ENCODE assay signal across 20 cellular contexts in the genomic region with DNA sequence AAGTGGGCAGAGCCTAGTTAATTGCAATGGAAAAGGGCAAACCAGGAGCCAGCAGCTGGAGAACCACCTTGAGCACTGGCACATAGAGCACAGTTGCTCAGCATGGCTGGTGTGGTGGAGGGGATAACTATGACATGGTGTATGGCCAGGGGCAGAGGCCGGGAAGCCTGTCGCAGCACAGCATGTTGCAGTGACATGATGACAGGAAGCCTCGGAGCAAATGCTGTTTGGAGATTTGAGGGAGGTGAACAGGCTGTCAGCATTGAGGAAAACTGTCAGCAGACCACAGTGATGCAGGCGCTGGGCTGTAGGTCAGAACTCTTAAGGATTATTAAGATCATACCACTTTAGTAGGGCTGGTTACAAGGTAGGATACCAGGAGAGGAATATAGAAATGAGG.
DNase-seq lines count a peak whose midpoint lies in the region; ATAC-seq, FAIRE-seq and TF ChIP-seq lines count a peak whose summit lies in the region.
"Had no signal": no experiment of that assay in that cellular context is flagged by ENCODE, and none has a peak within 500 bp of the region (broad histone marks: within the 10 kb centered on the region; RNA-seq: fewer than 3 reads in every experiment).

No MANE protein-coding gene starts in this region.

- 0 out of 2 replicates have a peak overlapping the region, but pooled peaks have one; percentile 52 for H3K18ac ChIP-seq in H1 (ENCODE audit: extremely low read depth, low read length)

- H3K36me3 ChIP-seq in KMS-11 (ENCODE audit: insufficient read depth) (no peaks in the 10 kb centered on the region), H1 (ENCODE audit: control insufficient read depth in 2 of 4, insufficient read depth in 4 of 4, low read length in 3 of 4) (no peaks in the 10 kb centered on the region)

- POLR2A ChIA-PET in H1 (lab: Charles Lee; ENCODE audit: partially characterized antibody) = no interaction called here

- H3K27ac ChIP-seq in KMS-11 (peak overlapping the region; percentile 71), H1 (ENCODE audit: low read depth, low read length) (no peak overlapping the region), right cardiac atrium (ENCODE audit: low read length) (no peak overlapping the region)
- H3K27ac ChIP-seq: C4-2B had no signal

- H3K14ac ChIP-seq in H1 (ENCODE audit: insufficient read length) = no peak overlapping the region

- no peak for FAIRE-seq in H1 (lab: Jason Lieb, UNC)
- FAIRE-seq: GM12891, GM18507, H54, RCC 7860 had no signal

- no peak overlapping the region for H3K4ac ChIP-seq in H1 (replicated peaks; ENCODE audit: insufficient read length, low read depth, low read length)

- peak overlapping the region; percentile 78 for H3K27ac Mint-ChIP-seq in osteocyte (ENCODE audit: unreplicated experiment)
- H3K27ac Mint-ChIP-seq: IgD-negative memory B cell had no signal

- H4K5ac ChIP-seq in H1 (ENCODE audit: insufficient read length, low read depth, low read length) = no peak overlapping the region

- TF ChIP-seq CTCF in KMS-11 (conservative IDR thresholded peaks at IDR 0.05; ENCODE audit: low read depth, low read length) (no peak), H1 (IDR thresholded peaks at IDR 0.05; ENCODE audit: control extremely low read depth in 1 of 3, insufficient read depth in 1 of 3, low read depth in 1 of 3, low read length in 3 of 3) (no peak), osteocyte (IDR thresholded peaks at IDR 0.05) (no peak)

- peaks cover 48% of the 10 kb centered on the region for H3K4me1 ChIP-seq in KMS-11 (ENCODE audit: low read depth, poor library complexity, severe bottlenecking)
- peaks cover 0 to 5% (median 1%) of the 10 kb centered on the region in 4 experiments; a peak in 3 of 7 replicates for H3K4me1 ChIP-seq in H1 (replicated peaks in 1 of 4; ENCODE audit: control insufficient read depth in 3 of 4, insufficient read depth in 4 of 4, low read length in 3 of 4)
- peaks cover 4% of the 10 kb centered on the region for H3K4me1 ChIP-seq in right cardiac atrium (ENCODE audit: control insufficient read depth, insufficient read depth, low read length)

- no peak overlapping the region for H2BK5ac ChIP-seq in H1 (ENCODE audit: low read depth, low read length)

- no peaks in the 10 kb centered on the region for H3K23me2 ChIP-seq in H1 (ENCODE audit: low read depth, low read length)

- no peaks in the 10 kb centered on the region for H3K27me3 Mint-ChIP-seq in osteocyte (ENCODE audit: unreplicated experiment)

- TF ChIP-seq EP300 in H1 (IDR thresholded peaks at IDR 0.05; ENCODE audit: borderline replicate concordance in 1 of 2, low read depth in 2 of 2, low read length in 2 of 2) = no peak

- H3K36me3 Mint-ChIP-seq in osteocyte (ENCODE audit: unreplicated experiment) = peaks cover 29% of the 10 kb centered on the region
- H3K36me3 Mint-ChIP-seq: IgD-negative memory B cell had no signal

- no peak overlapping the region for H4K91ac ChIP-seq in H1 (replicated peaks; ENCODE audit: insufficient read length, low read length)

- intact Hi-C loops in right cardiac atrium (cut with DNase I) = no loop called here

- no peak overlapping the region for H2BK15ac ChIP-seq in H1 (ENCODE audit: low read length)

- peak overlapping the region; percentile 42 for H2AFZ ChIP-seq in KMS-11 (ENCODE audit: low read depth)
- H2AFZ ChIP-seq in H1 (ENCODE audit: low read length) = no peak overlapping the region

- WGBS in H1 (ENCODE audit: extremely low coverage in 1 of 2, insufficient coverage in 1 of 2, insufficient read length in 1 of 2, insufficient replicate concordance in 2 of 2, low coverage in 1 of 2, low lambda C conversion rate in 2 of 2, missing lambda C conversion rate in 1 of 2), 2 experiments = 82% methylated on average over 4 of the region's 4 CpGs; no CpG with 5 or more reads in 1 of the 2 experiments
- WGBS in right cardiac atrium = 62% methylated on average over 4 of the region's 4 CpGs

- peaks cover 44% of the 10 kb centered on the region for H3K4me1 Mint-ChIP-seq in osteocyte (ENCODE audit: unreplicated experiment)
- H3K4me1 Mint-ChIP-seq: IgD-negative memory B cell had no signal

- peaks cover 4% of the 10 kb centered on the region for H3K9me3 Mint-ChIP-seq in osteocyte (ENCODE audit: unreplicated experiment)

- H3K23ac ChIP-seq in H1 (ENCODE audit: insufficient read length) = no peak overlapping the region

- H3K4me3 ChIP-seq in KMS-11 (IDR thresholded peaks at IDR 0.05; ENCODE audit: insufficient read depth, low read depth, low read length) (no peak overlapping the region), H1 (ENCODE audit: extremely low read depth in 1 of 4, insufficient read depth in 2 of 4, low read depth in 3 of 4, low read length in 4 of 4) (no peak overlapping the region), right cardiac atrium (ENCODE audit: low read length) (no peak overlapping the region)

- H3K79me2 ChIP-seq in KMS-11 (ENCODE audit: insufficient read depth, low read depth) (no peaks in the 10 kb centered on the region), H1 (ENCODE audit: control insufficient read depth in 1 of 2, insufficient read depth in 2 of 2, low read length in 2 of 2) (no peaks in the 10 kb centered on the region)

- peak overlapping the region; percentile 23; the same call in 1 of the 2 replicates for H3K9ac ChIP-seq in KMS-11
- H3K9ac ChIP-seq in H1 (replicated peaks in 1 of 4; ENCODE audit: extremely low read depth in 1 of 4, low read depth in 3 of 4, low read length in 3 of 4) = no peak overlapping the region; a peak in 1 of 7 replicates

- H3K4me3 Mint-ChIP-seq in osteocyte (ENCODE audit: unreplicated experiment) = no peak overlapping the region
- H3K4me3 Mint-ChIP-seq: IgD-negative memory B cell had no signal

- DNase-seq in H1 (ENCODE audit: low read depth in 1 of 2, low spot score in 2 of 2) (no peak), right cardiac atrium (peak in 1 of 3 donors; percentile 45), osteocyte (ENCODE audit: extremely low spot score, unreplicated experiment) (no peak), NCI-H2171 (lab: John Stamatoyannopoulos, UW) (no peak), NCI-H2196 treated with DMSO at 0.1 percent for 48 hours (lab: John Stamatoyannopoulos, UW; ENCODE audit: unreplicated experiment) (no peak)
- no peak for DNase-seq in stimulated activated CD4-positive, alpha-beta T cell treated with anti-CD3 and anti-CD28 coated beads, Interleukin-4, amount 100 ng/mL, for 24 hours
- DNase-seq: DMS 273 treated with DMSO at 0.1 percent for 48 hours, GDM1, NCI-H1105, NCI-H187, NCI-H526 treated with DMSO at 0.1 percent for 48 hours, SIG-M5 had no signal

- ATAC-seq in right cardiac atrium = peak; percentile 31 to 50
- no peak for ATAC-seq in HG02623 (IDR thresholded peaks at IDR 0.05; ENCODE audit: unreplicated experiment)

- H3K27me3 ChIP-seq in KMS-11 (ENCODE audit: insufficient read depth, low read depth) (no peaks in the 10 kb centered on the region), H1 (replicated peaks in 1 of 4; ENCODE audit: control insufficient read depth in 3 of 4, extremely low read depth in 1 of 4, insufficient read depth in 3 of 4, low read length in 3 of 4) (no peaks in the 10 kb centered on the region), right cardiac atrium (ENCODE audit: control insufficient read depth, insufficient read depth) (no peaks in the 10 kb centered on the region)

- no peaks in the 10 kb centered on the region for H3K79me1 ChIP-seq in H1 (ENCODE audit: low read depth, low read length)

- no peak for TF ChIP-seq POLR2A in H1 (IDR thresholded peaks at IDR 0.05; ENCODE audit: control extremely low read depth in 1 of 2, low read depth in 2 of 2, low read length in 2 of 2)

- H3K9me3 ChIP-seq in H1 (ENCODE audit: insufficient read depth in 2 of 2, low read depth in 1 of 2, low read length in 1 of 2) = peaks cover under 1 to 2% of the 10 kb centered on the region in 2 experiments; a peak in 2 of 4 replicates
- H3K9me3 ChIP-seq in right cardiac atrium (ENCODE audit: control insufficient read depth, low read length) = no peaks in the 10 kb centered on the region

- no peak overlapping the region for H2BK12ac ChIP-seq in H1 (ENCODE audit: low read depth, low read length)

- H2AK5ac ChIP-seq in H1 (ENCODE audit: low read depth, low read length) = no peak overlapping the region

- no peak overlapping the region for H4K8ac ChIP-seq in H1 (ENCODE audit: extremely low read depth, insufficient read depth, low read length)

- TF ChIP-seq RAD21 in H1 (IDR thresholded peaks at IDR 0.05 in 1 of 2, conservative IDR thresholded peaks at IDR 0.05 in 1 of 2; ENCODE audit: low read depth in 2 of 2, low read length in 2 of 2) = no peak

- CTCF ChIA-PET in H1 (lab: Charles Lee; ENCODE audit: partially characterized antibody) = interaction anchor here (0.6 to 1.5 kb wide), 3 partner anchors 16 to 172 kb away, joined by 3 to 6 read pairs (median 4); no protein-coding TSS in a partner anchor

- H2BK20ac ChIP-seq in H1 (ENCODE audit: low read length) = no peak overlapping the region

- no peaks in the 10 kb centered on the region for H4K20me1 ChIP-seq in KMS-11 (ENCODE audit: insufficient read depth)
- H4K20me1 ChIP-seq in H1 (replicated peaks in 1 of 2; ENCODE audit: control insufficient read depth in 1 of 2, insufficient read depth in 2 of 2, low read length in 2 of 2) = no peaks in the 10 kb centered on the region

- no peak overlapping the region for H3K56ac ChIP-seq in H1 (replicated peaks; ENCODE audit: insufficient read length, low read depth, low read length)

- H3K4me2 ChIP-seq in KMS-11 (peak overlapping the region; percentile 55), H1 (ENCODE audit: insufficient read depth in 1 of 2, low read depth in 2 of 2, low read length in 2 of 2) (no peak overlapping the region)

- no peak overlapping the region for H2BK120ac ChIP-seq in H1 (replicated peaks; ENCODE audit: low read depth, low read length)

TF ChIP-seq in H1, 55 proteins besides CTCF, POLR2A, EP300 and RAD21:
- TF ChIP-seq PHF8 (conservative IDR thresholded peaks at IDR 0.05; ENCODE audit: low read depth, low read length) = no peak
- TF ChIP-seq, protein P1, sequence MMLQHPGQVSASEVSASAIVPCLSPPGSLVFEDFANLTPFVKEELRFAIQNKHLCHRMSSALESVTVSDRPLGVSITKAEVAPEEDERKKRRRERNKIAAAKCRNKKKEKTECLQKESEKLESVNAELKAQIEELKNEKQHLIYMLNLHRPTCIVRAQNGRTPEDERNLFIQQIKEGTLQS (IDR thresholded peaks at IDR 0.05; ENCODE audit: insufficient read depth, low read depth, low read length) = no peak
